In the genomic region with DNA sequence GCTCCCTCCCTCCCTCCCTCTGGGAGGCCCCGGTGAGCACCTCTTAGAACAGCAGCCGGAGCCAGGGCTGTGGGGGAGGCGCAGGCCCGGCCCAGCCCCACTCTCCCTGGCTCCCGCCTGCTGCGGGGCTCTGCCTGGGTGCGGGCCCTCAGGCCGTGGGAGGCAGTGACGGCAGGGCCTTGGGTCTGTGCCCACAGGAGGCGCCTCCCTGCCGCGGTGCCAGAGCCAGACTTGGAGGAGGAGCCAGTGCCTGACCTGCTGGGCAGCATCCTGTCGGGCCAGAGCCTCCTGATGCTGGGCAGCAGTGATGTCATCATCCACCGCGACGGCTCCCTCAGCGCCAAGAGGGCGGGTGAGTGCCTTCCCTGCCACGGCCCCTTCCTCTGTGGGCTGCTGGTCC, we compare ENCODE assay signal across 10 cellular contexts. TPM values are rescaled to one million over a fixed set of nuclear protein-coding genes. Genes with fewer than 3 reads are reported as not detected.
DNase-seq lines count a peak whose midpoint lies in the region; ATAC-seq, FAIRE-seq and TF ChIP-seq lines count a peak whose summit lies in the region.
"Had no signal": no experiment of that assay in that cellular context is flagged by ENCODE, and none has a peak within 500 bp of the region (broad histone marks: within the 10 kb centered on the region; RNA-seq: fewer than 3 reads in every experiment).

No MANE protein-coding gene starts in this region.

- H3K27ac Mint-ChIP-seq in stimulated activated effector memory CD8-positive, alpha-beta T cell treated with anti-CD3 and anti-CD28 coated beads, Interleukin-12 subunit alpha, Interleukin-12 subunit beta, amount 100 ng/mL, for 72 hours = no peak overlapping the region

- DNase-seq in NCI-H226 (peak; percentile 99), fibroblast of gingiva (ENCODE audit: low read depth) (peak; percentile 31), prostate gland (ENCODE audit: low spot score) (peak; percentile 56), RCC 7860 (ENCODE audit: low spot score) (no peak), tibial nerve (ENCODE audit: low spot score in 2 of 2) (no peak)
- DNase-seq in stimulated activated effector memory CD8-positive, alpha-beta T cell treated with anti-CD3 and anti-CD28 coated beads, Interleukin-12 subunit alpha, Interleukin-12 subunit beta, amount 100 ng/mL, for 72 hours (ENCODE audit: low spot score in 2 of 2) = no peak
- DNase-seq: activated CD4-positive, alpha-beta T cell treated with anti-CD3 and anti-CD28 coated beads, Interleukin-2, amount 50 U/mL, for 4 hours; H7; KBM-7 had no signal

- H3K9me3 ChIP-seq in prostate gland = no peaks in the 10 kb centered on the region
- no peaks in the 10 kb centered on the region for H3K9me3 ChIP-seq in tibial nerve

- peaks cover 90% of the 10 kb centered on the region for H3K36me3 Mint-ChIP-seq in stimulated activated effector memory CD8-positive, alpha-beta T cell treated with anti-CD3 and anti-CD28 coated beads, Interleukin-12 subunit alpha, Interleukin-12 subunit beta, amount 100 ng/mL, for 72 hours

- H3K27ac ChIP-seq in prostate gland = peak overlapping the region in 1 of 2 donors; percentile 35
- H3K27ac ChIP-seq in tibial nerve = peak overlapping the region in 2 of 4 donors; percentile 3 to 63

- no peaks in the 10 kb centered on the region for H3K27me3 ChIP-seq in prostate gland (replicated peaks; ENCODE audit: insufficient read depth)
- no peaks in the 10 kb centered on the region for H3K27me3 ChIP-seq in tibial nerve

- TF ChIP-seq POLR2A in prostate gland (IDR thresholded peaks at IDR 0.05) = no peak
- no peak for TF ChIP-seq POLR2A in tibial nerve (IDR thresholded peaks at IDR 0.05)

- no peak for TF ChIP-seq CTCF in prostate gland (IDR thresholded peaks at IDR 0.05)
- TF ChIP-seq CTCF in tibial nerve (IDR thresholded peaks at IDR 0.05) = no peak

- intact Hi-C loops in prostate gland (cut with DNase I) = no loop called here

- H3K4me3 Mint-ChIP-seq in stimulated activated effector memory CD8-positive, alpha-beta T cell treated with anti-CD3 and anti-CD28 coated beads, Interleukin-12 subunit alpha, Interleukin-12 subunit beta, amount 100 ng/mL, for 72 hours = no peak overlapping the region

- H3K4me1 Mint-ChIP-seq in stimulated activated effector memory CD8-positive, alpha-beta T cell treated with anti-CD3 and anti-CD28 coated beads, Interleukin-12 subunit alpha, Interleukin-12 subunit beta, amount 100 ng/mL, for 72 hours = no peaks in the 10 kb centered on the region

- 62% methylated on average over 14 of the region's 19 CpGs for WGBS in prostate gland
- WGBS in tibial nerve, 2 donors = 58 to 69% methylated on average over 16 to 18 of the region's 19 CpGs

- H3K36me3 ChIP-seq in prostate gland (peaks cover 39 to 49% of the 10 kb centered on the region in 2 donors), tibial nerve (peaks cover 4 to 100% (median 59%) of the 10 kb centered on the region in 3 donors)

- H3K4me1 ChIP-seq in prostate gland (replicated peaks) (no peaks in the 10 kb centered on the region), tibial nerve (no peaks in the 10 kb centered on the region)

- no peak for TF ChIP-seq EP300 in tibial nerve (IDR thresholded peaks at IDR 0.05)

- no peak overlapping the region for H3K4me3 ChIP-seq in prostate gland
- no peak overlapping the region for H3K4me3 ChIP-seq in tibial nerve

- no peak for ATAC-seq in stimulated activated effector memory CD8-positive, alpha-beta T cell treated with anti-CD3 and anti-CD28 coated beads, Interleukin-12 subunit alpha, Interleukin-12 subunit beta, amount 100 ng/mL, for 72 hours

- no peaks in the 10 kb centered on the region for H3K9me3 Mint-ChIP-seq in stimulated activated effector memory CD8-positive, alpha-beta T cell treated with anti-CD3 and anti-CD28 coated beads, Interleukin-12 subunit alpha, Interleukin-12 subunit beta, amount 100 ng/mL, for 72 hours

- no peak for FAIRE-seq in RCC 7860 (lab: Jason Lieb, UNC)

RNA-seq across cellular contexts. Expression of gene IRF7, which starts 9.5 kb away (rescaled TPM):
- 10 to 100 TPM; 34.7 to 39.8 TPM for total RNA-seq in prostate gland
- 10 to 100 TPM in 3 of 4 donors, 1 to 10 TPM in 1; 9.0 to 37.7 (median 27.5) TPM for total RNA-seq in tibial nerve

RNA-seq across cellular contexts. Expression of gene CDHR5, which starts 18.5 kb away (rescaled TPM):
- total RNA-seq in prostate gland (under 1 TPM in 1 of 2 donors, not detected in 1; 0.34 TPM), tibial nerve (not detected)
- total RNA-seq: H7 had no signal

RNA-seq across cellular contexts. Expression of gene SCT, which starts 20.7 kb away (rescaled TPM):
- total RNA-seq in prostate gland (not detected), tibial nerve (not detected)
- total RNA-seq: H7, mononuclear cell had no signal

RNA-seq across cellular contexts. Expression of gene PHRF1, which starts 30.0 kb away (rescaled TPM):
- total RNA-seq in prostate gland (10 to 100 TPM; 20.8 to 55.2 TPM), tibial nerve (10 to 100 TPM; 27.1 to 49.2 (median 34.9) TPM)

RNA-seq across cellular contexts. Expression of gene DRD4, which starts 30.8 kb away (rescaled TPM):
- total RNA-seq in prostate gland (under 1 TPM; 0.68 TPM), tibial nerve (1 to 10 TPM in 1 of 4 donors, under 1 TPM in 2, not detected in 1; 0.84 to 2.5 (median 0.90) TPM)

Comparison
In these comparisons a context has a peak if more than half of its experiments do, and no peak if none do; other contexts are left out.
1. DNase-seq: peak in NCI-H226 (single experiment), fibroblast of gingiva (single experiment) and prostate gland (single experiment); none in stimulated activated effector memory CD8-positive, alpha-beta T cell treated with anti-CD3 and anti-CD28 coated beads, Interleukin-12 subunit alpha, Interleukin-12 subunit beta, amount 100 ng/mL, for 72 hours (0 of 2), RCC 7860 (single experiment) and tibial nerve (0 of 2).